ENCODE assay signal across 18 cellular contexts in genomic region chr1:224635356-224635755, GRCh38. TPM values are rescaled to one million over a fixed set of nuclear protein-coding genes. Genes with fewer than 3 reads are reported as not detected.
DNase-seq lines count a peak whose midpoint lies in the region; ATAC-seq, FAIRE-seq and TF ChIP-seq lines count a peak whose summit lies in the region.
"Had no signal": no experiment of that assay in that cellular context is flagged by ENCODE, and none has a peak within 500 bp of the region (broad histone marks: within the 10 kb centered on the region; RNA-seq: fewer than 3 reads in every experiment).

No MANE protein-coding gene starts in this region.

- H3K36me3 ChIP-seq in breast epithelium (no peaks in the 10 kb centered on the region), astrocyte (ENCODE audit: insufficient read depth, low read length) (peaks cover 1% of the 10 kb centered on the region), vagina (no peaks in the 10 kb centered on the region)
- H3K36me3 ChIP-seq: heart right ventricle, neural progenitor cell had no signal

- H3K27ac ChIP-seq in breast epithelium (no peak overlapping the region), astrocyte (ENCODE audit: low read depth, low read length) (peak overlapping the region; percentile 67), vagina (peak overlapping the region; percentile 30)
- H3K27ac ChIP-seq: heart right ventricle, neural progenitor cell had no signal

- no peak overlapping the region for H3K4me3 Mint-ChIP-seq in MCF 10A (ENCODE audit: unreplicated experiment)
- no peak overlapping the region for H3K4me3 Mint-ChIP-seq in astrocyte (ENCODE audit: unreplicated experiment)
- H3K4me3 Mint-ChIP-seq: activated T-helper 1 cell treated with anti-CD3 and anti-CD28 coated beads, Interleukin-12 subunit alpha, Interleukin-12 subunit beta, Interleukin-2, Interleukin-4 antibody, amounts not matched to agents 30 ng/mL and 10 ng/mL and 1 ng/mL, durations not matched to agents 14 hours and 24 hours and 36 hours; neural progenitor cell had no signal

- no peak for TF ChIP-seq POLR2A in breast epithelium (IDR thresholded peaks at IDR 0.05)
- no peak for TF ChIP-seq POLR2A in vagina (IDR thresholded peaks at IDR 0.05)

- H3K4me2 ChIP-seq in astrocyte (ENCODE audit: low read length), result peak overlapping the region; percentile 51
- H3K4me2 ChIP-seq: neural progenitor cell had no signal

- CTCF ChIA-PET in MCF 10A (lab: Yijun Ruan, JAX), result interaction anchor here (0.7 to 21.5 kb wide), 10 partner anchors 8 to 282 kb away, joined by 3 to 342 read pairs (median 4); no protein-coding TSS in a partner anchor

- peak; percentile 83 for FAIRE-seq in astrocyte (lab: Jason Lieb, UNC)

- H4K20me1 ChIP-seq in astrocyte (ENCODE audit: insufficient read depth, low read length), result no peaks in the 10 kb centered on the region

- BruUV-seq in MCF 10A (replicated peaks; lab: Mats Ljungman, UMichigan), result no TSS peak

- H3K4me1 ChIP-seq in breast epithelium (no peaks in the 10 kb centered on the region), astrocyte (ENCODE audit: insufficient read depth, low read length) (peaks cover 89% of the 10 kb centered on the region), vagina (no peaks in the 10 kb centered on the region)

- H3K27me3 ChIP-seq in breast epithelium, result no peaks in the 10 kb centered on the region
- H3K27me3 ChIP-seq in astrocyte (ENCODE audit: insufficient read depth, low read length), result no peaks in the 10 kb centered on the region
- no peaks in the 10 kb centered on the region for H3K27me3 ChIP-seq in vagina
- H3K27me3 ChIP-seq: neural progenitor cell had no signal

- H3K27me3 Mint-ChIP-seq in MCF 10A (ENCODE audit: insufficient read depth, unreplicated experiment) (peaks cover 13% of the 10 kb centered on the region), astrocyte (ENCODE audit: low read depth, unreplicated experiment) (no peaks in the 10 kb centered on the region)

- ATAC-seq in HG03045 (IDR thresholded peaks at IDR 0.05; ENCODE audit: unreplicated experiment) (no peak), GM21360 (IDR thresholded peaks at IDR 0.05; ENCODE audit: unreplicated experiment) (no peak), GM19324 (IDR thresholded peaks at IDR 0.05; ENCODE audit: low FRiP score, unreplicated experiment) (no peak)
- ATAC-seq: heart right ventricle had no signal

- intact Hi-C loops in MCF 10A (cut with micrococcal nuclease) (no loop called here), breast epithelium (cut with DNase I; ENCODE audit: low total_unique reads) (no loop called here), vagina (cut with DNase I) (no loop called here)

- H3K4me1 Mint-ChIP-seq in MCF 10A (ENCODE audit: insufficient read depth, unreplicated experiment), result peaks cover 31% of the 10 kb centered on the region
- H3K4me1 Mint-ChIP-seq in astrocyte (ENCODE audit: low read depth, unreplicated experiment), result peaks cover 55% of the 10 kb centered on the region

- no peak for TF ChIP-seq CTCF in MCF 10A (IDR thresholded peaks at IDR 0.05; ENCODE audit: unreplicated experiment)
- no peak for TF ChIP-seq CTCF in breast epithelium (IDR thresholded peaks at IDR 0.05)
- no peak for TF ChIP-seq CTCF in astrocyte (IDR thresholded peaks at IDR 0.05; ENCODE audit: insufficient read depth, low read depth, low read length)
- TF ChIP-seq CTCF in foreskin fibroblast (IDR thresholded peaks at IDR 0.05; ENCODE audit: low read depth, low read length), result no peak
- no peak for TF ChIP-seq CTCF in vagina (IDR thresholded peaks at IDR 0.05)

- H3K27ac Mint-ChIP-seq in MCF 10A (ENCODE audit: low read depth, unreplicated experiment) (no peak overlapping the region), astrocyte (ENCODE audit: unreplicated experiment) (peak overlapping the region; percentile 79)
- H3K27ac Mint-ChIP-seq: activated T-helper 1 cell treated with anti-CD3 and anti-CD28 coated beads, Interleukin-12 subunit alpha, Interleukin-12 subunit beta, Interleukin-2, Interleukin-4 antibody, amounts not matched to agents 30 ng/mL and 10 ng/mL and 1 ng/mL, durations not matched to agents 14 hours and 24 hours and 36 hours; neural progenitor cell had no signal

- H3K9me3 Mint-ChIP-seq in MCF 10A (ENCODE audit: unreplicated experiment) (no peaks in the 10 kb centered on the region), astrocyte (ENCODE audit: unreplicated experiment) (peaks cover 3% of the 10 kb centered on the region)
- H3K9me3 Mint-ChIP-seq: activated T-helper 1 cell treated with anti-CD3 and anti-CD28 coated beads, Interleukin-12 subunit alpha, Interleukin-12 subunit beta, Interleukin-2, Interleukin-4 antibody, amounts not matched to agents 30 ng/mL and 10 ng/mL and 1 ng/mL, durations not matched to agents 14 hours and 24 hours and 36 hours; neural progenitor cell had no signal

- peaks cover 63% of the 10 kb centered on the region for H3K79me2 ChIP-seq in astrocyte (ENCODE audit: insufficient read depth, low read length)

- H3K9me3 ChIP-seq in breast epithelium (no peaks in the 10 kb centered on the region), astrocyte (ENCODE audit: insufficient read depth, low read depth, low read length) (no peaks in the 10 kb centered on the region), vagina (no peaks in the 10 kb centered on the region)
- H3K9me3 ChIP-seq: heart right ventricle had no signal

- H2AFZ ChIP-seq in astrocyte (ENCODE audit: low read depth, low read length), result no peak overlapping the region
- H2AFZ ChIP-seq: neural progenitor cell had no signal

- H3K4me3 ChIP-seq in breast epithelium, result no peak overlapping the region
- no peak overlapping the region for H3K4me3 ChIP-seq in astrocyte (ENCODE audit: insufficient read depth, low read depth, low read length)
- H3K4me3 ChIP-seq in foreskin fibroblast (ENCODE audit: low read depth in 1 of 2, low read length in 2 of 2), result no peak overlapping the region
- H3K4me3 ChIP-seq in vagina, result no peak overlapping the region
- H3K4me3 ChIP-seq: heart right ventricle, neural progenitor cell had no signal

- H3K36me3 Mint-ChIP-seq in MCF 10A (ENCODE audit: insufficient read depth, unreplicated experiment) (no peaks in the 10 kb centered on the region), astrocyte (ENCODE audit: low read depth, unreplicated experiment) (peaks cover 4% of the 10 kb centered on the region)
- H3K36me3 Mint-ChIP-seq: neural progenitor cell had no signal

- DNase-seq in MCF 10A (ENCODE audit: unreplicated experiment) (peak; percentile 92), breast epithelium (ENCODE audit: low spot score in 2 of 2) (no peak), astrocyte (ENCODE audit: low read depth) (peak; percentile 78), foreskin fibroblast (peak; percentile 89 to 96), vagina (ENCODE audit: extremely low spot score in 2 of 2) (no peak)
- DNase-seq: 8988T; activated CD4-positive, alpha-beta T cell treated with anti-CD3 and anti-CD28 coated beads, Interleukin-2, amount 50 U/mL, for 48 hours; Calu3; effector memory CD4-positive, alpha-beta T cell; heart right ventricle; NCI-H1694 treated with DMSO at 0.1 percent for 48 hours; NCI-H69; RPMI8226 had no signal

- peak overlapping the region; percentile 43 for H3K9ac ChIP-seq in astrocyte (ENCODE audit: low read length)
- H3K9ac ChIP-seq: neural progenitor cell had no signal

- POLR2A ChIA-PET in MCF 10A (lab: Yijun Ruan, JAX), result interaction anchor here (0.6 to 1.2 kb wide), 6 partner anchors 9 to 168 kb away, joined by 3 to 5 read pairs (median 3); no protein-coding TSS in a partner anchor

RNA-seq across cellular contexts. Expression of gene CNIH3, which starts 19.2 kb away (rescaled TPM):
- total RNA-seq in MCF 10A (2022) (3.4 and 3.6 TPM in 2 replicates), breast epithelium (1 to 10 TPM; 3.8 to 5.2 (median 4.4) TPM), astrocyte (7.7 and 8.5 TPM in 2 replicates), vagina (not detected)

Comparison
In these comparisons a context has a peak if more than half of its experiments do, and no peak if none do; other contexts are left out.
1. DNase-seq: peak in MCF 10A (single experiment), astrocyte (single experiment) and foreskin fibroblast (2 of 2); none in breast epithelium (0 of 2) and vagina (0 of 2).
2. H3K27ac ChIP-seq: peak in astrocyte (single experiment) and vagina (single experiment); none in breast epithelium (0 of 2).